10 cellular contexts compared by ENCODE assay signal in genomic region chr5:177194278-177194677, GRCh38.
DNase-seq lines count a peak whose midpoint lies in the region; ATAC-seq and TF ChIP-seq lines count a peak whose summit lies in the region.
"Had no signal": no experiment of that assay in that cellular context is flagged by ENCODE, and none has a peak within 500 bp of the region (broad histone marks: within the 10 kb centered on the region; RNA-seq: fewer than 3 reads in every experiment).

No MANE protein-coding gene starts in this region.

- H3K4me1 Mint-ChIP-seq in type B pancreatic cell (ENCODE audit: unreplicated experiment), result no peaks in the 10 kb centered on the region
- no peaks in the 10 kb centered on the region for H3K4me1 Mint-ChIP-seq in progenitor cell of endocrine pancreas (ENCODE audit: low read depth)

- peaks cover 2% of the 10 kb centered on the region for H3K79me2 ChIP-seq in fibroblast of lung (ENCODE audit: control insufficient read depth, insufficient read depth, low read length)

- ATAC-seq in Panc1 (peak; percentile 89), omental fat pad (ENCODE audit: low FRiP score) (peak; percentile 91), HG02884 (IDR thresholded peaks at IDR 0.05; ENCODE audit: unreplicated experiment) (no peak), HG03097 (IDR thresholded peaks at IDR 0.05; ENCODE audit: low FRiP score, unreplicated experiment) (no peak)

- BruUV-seq in Panc1 (replicated peaks; lab: Mats Ljungman, UMichigan), result no TSS peak

- no peaks in the 10 kb centered on the region for H3K27me3 ChIP-seq in Panc1 (ENCODE audit: control insufficient read depth, insufficient read depth, low read length)
- no peaks in the 10 kb centered on the region for H3K27me3 ChIP-seq in fibroblast of lung (ENCODE audit: control insufficient read depth, insufficient read depth, low read length)

- H3K4me3 Mint-ChIP-seq in type B pancreatic cell (no peak overlapping the region), progenitor cell of endocrine pancreas (ENCODE audit: low read depth) (no peak overlapping the region)

- H3K4me1 ChIP-seq in Panc1 (ENCODE audit: control insufficient read depth, insufficient read depth, low read length) (0 out of 2 replicates have a peak, but pooled peaks cover 3% of the 10 kb centered on the region), fibroblast of lung (ENCODE audit: control insufficient read depth, extremely low read depth, insufficient read depth, low read length) (peaks cover 3% of the 10 kb centered on the region)

- no peak overlapping the region for H2AFZ ChIP-seq in fibroblast of lung (ENCODE audit: low read length)

- intact Hi-C loops in Panc1 (cut with micrococcal nuclease; ENCODE audit: unreplicated experiment), result no loop called here

- no peaks in the 10 kb centered on the region for H3K9me3 ChIP-seq in Panc1 (ENCODE audit: control insufficient read depth, insufficient read depth, low read depth, low read length)
- H3K9me3 ChIP-seq in fibroblast of lung (ENCODE audit: control insufficient read depth, insufficient read depth, low read depth, low read length), result no peaks in the 10 kb centered on the region

- H3K4me2 ChIP-seq in fibroblast of lung (ENCODE audit: extremely low read depth, insufficient read depth, low read length), result no peak overlapping the region

- H4K20me1 ChIP-seq in fibroblast of lung (ENCODE audit: control insufficient read depth, extremely low read depth, insufficient read depth, low read length), result no peaks in the 10 kb centered on the region

- H3K9ac ChIP-seq in fibroblast of lung (ENCODE audit: insufficient read depth, low read length), result no peak overlapping the region

- peaks cover 5% of the 10 kb centered on the region for H3K36me3 ChIP-seq in Panc1 (ENCODE audit: control insufficient read depth, insufficient read depth, low read length)
- H3K36me3 ChIP-seq in fibroblast of lung (ENCODE audit: control insufficient read depth, insufficient read depth, low read length), result peaks cover 4% of the 10 kb centered on the region

- H3K27ac Mint-ChIP-seq in type B pancreatic cell, result no peak overlapping the region
- no peak overlapping the region for H3K27ac Mint-ChIP-seq in progenitor cell of endocrine pancreas

- H3K27ac ChIP-seq in Panc1 (ENCODE audit: low read length), result no peak overlapping the region
- peak overlapping the region; percentile 66 for H3K27ac ChIP-seq in fibroblast of lung (ENCODE audit: insufficient read depth, low read length)

- POLR2A ChIA-PET in Panc1 (lab: Charles Lee), result interaction anchor here (0.7 kb wide), 1 partner anchor 27 kb away, joined by 11 read pairs; no protein-coding TSS in a partner anchor

- CTCF ChIA-PET in Panc1 (lab: Charles Lee), result interaction anchor here (0.7 kb wide), 1 partner anchor 197 kb away, joined by 16 read pairs; no protein-coding TSS in a partner anchor

- in situ Hi-C loops in Panc1 (cut with HindIII; ENCODE audit: low pct_unique_long_range_greater_than_20kb, low sequenced_read_pairs), result no loop called here

- DNase-seq in EL, result peak; percentile 99
- DNase-seq in Panc1 (ENCODE audit: low read depth, low spot score), result peak; percentile 22
- DNase-seq in fibroblast of lung (ENCODE audit: low read depth in 2 of 2), result peak; percentile 88 to 96
- no peak for DNase-seq in omental fat pad (ENCODE audit: low spot score)
- no peak for DNase-seq in type B pancreatic cell (ENCODE audit: extremely low spot score, unreplicated experiment)
- no peak for DNase-seq in progenitor cell of endocrine pancreas (ENCODE audit: low spot score, unreplicated experiment)
- DNase-seq: activated T-cell treated with anti-CD3 and anti-CD28 coated beads for 4 hours, NCI-H2107 had no signal

- H3K9me3 Mint-ChIP-seq in type B pancreatic cell (no peaks in the 10 kb centered on the region), progenitor cell of endocrine pancreas (ENCODE audit: low read depth) (no peaks in the 10 kb centered on the region)

- H3K27me3 Mint-ChIP-seq in type B pancreatic cell (no peaks in the 10 kb centered on the region), progenitor cell of endocrine pancreas (no peaks in the 10 kb centered on the region)

- H3K4me3 ChIP-seq in Panc1 (ENCODE audit: low read depth in 2 of 2, low read length in 2 of 2), result no peak overlapping the region
- no peak overlapping the region for H3K4me3 ChIP-seq in fibroblast of lung (replicated peaks in 1 of 4; ENCODE audit: control extremely low read depth in 1 of 4, insufficient read depth in 1 of 4, low read depth in 3 of 4, low read length in 4 of 4)

- H3K36me3 Mint-ChIP-seq in type B pancreatic cell, result peaks cover 27% of the 10 kb centered on the region
- H3K36me3 Mint-ChIP-seq in progenitor cell of endocrine pancreas (ENCODE audit: insufficient read depth), result peaks cover 24% of the 10 kb centered on the region

- TF ChIP-seq CTCF in Panc1 (IDR thresholded peaks at IDR 0.05) (no peak), fibroblast of lung (conservative IDR thresholded peaks at IDR 0.05 in 1 of 2, IDR thresholded peaks at IDR 0.05 in 1 of 2; ENCODE audit: low read depth in 1 of 2, low read length in 2 of 2) (no peak), omental fat pad (IDR thresholded peaks at IDR 0.05) (no peak), type B pancreatic cell (conservative IDR thresholded peaks at IDR 0.05) (no peak), progenitor cell of endocrine pancreas (IDR thresholded peaks at IDR 0.05; ENCODE audit: unreplicated experiment) (no peak)

Comparison
In these comparisons a context has a peak if more than half of its experiments do, and no peak if none do; other contexts are left out.
1. DNase-seq: peak in EL (single experiment), Panc1 (single experiment) and fibroblast of lung (2 of 2); none in omental fat pad (single experiment), type B pancreatic cell (single experiment) and progenitor cell of endocrine pancreas (single experiment).
2. ATAC-seq: peak in Panc1 (single experiment) and omental fat pad (single experiment); none in HG02884 (single experiment) and HG03097 (single experiment).